In genomic region chr12:7045913-7046312, GRCh38 we compare ENCODE assay signal across 19 cellular contexts. TPM values are rescaled to one million over a fixed set of nuclear protein-coding genes. Genes with fewer than 3 reads are reported as not detected.
DNase-seq lines count a peak whose midpoint lies in the region; ATAC-seq, FAIRE-seq and TF ChIP-seq lines count a peak whose summit lies in the region.
"Had no signal": no experiment of that assay in that cellular context is flagged by ENCODE, and none has a peak within 500 bp of the region (broad histone marks: within the 10 kb centered on the region; RNA-seq: fewer than 3 reads in every experiment).

No MANE protein-coding gene starts in this region.

- no peak for TF ChIP-seq POLR2A in HepG2 (IDR thresholded peaks at IDR 0.05; ENCODE audit: insufficient read depth in 1 of 2, low read depth in 2 of 2, low read length in 2 of 2)
- no peak for TF ChIP-seq POLR2A in right lobe of liver (IDR thresholded peaks at IDR 0.05)
- no peak for TF ChIP-seq POLR2A in GM12878 (IDR thresholded peaks at IDR 0.05; ENCODE audit: low read depth, low read length)

- ATAC-seq in HepG2, result peak; percentile 39
- no peak for ATAC-seq in right lobe of liver
- ATAC-seq in GM12878, result peak; percentile 36
- ATAC-seq in Right ventricle myocardium inferior, result no peak
- ATAC-seq: GM23338, HCT116 had no signal

- POLR2A ChIA-PET in HepG2 (lab: Yijun Ruan, JAX), result no interaction called here
- POLR2A ChIA-PET in GM12878 (lab: Charles Lee), result no interaction called here

- H3K9me3 ChIP-seq in HepG2 (ENCODE audit: low read length) (no peaks in the 10 kb centered on the region), right lobe of liver (no peaks in the 10 kb centered on the region), Karpas-422 (ENCODE audit: low read length) (no peaks in the 10 kb centered on the region), GM12878 (replicated peaks; ENCODE audit: control insufficient read depth, insufficient read depth, low read length) (no peaks in the 10 kb centered on the region)

- TF ChIP-seq EP300 in HepG2 (IDR thresholded peaks at IDR 0.05; ENCODE audit: low read depth in 2 of 2, low read length in 2 of 2) (no peak), HepG2 (CRISPR knock-in tag; IDR thresholded peaks at IDR 0.05; ENCODE audit: borderline replicate concordance) (no peak), GM12878 (IDR thresholded peaks at IDR 0.05; ENCODE audit: borderline replicate concordance in 1 of 2, control insufficient read depth in 1 of 2, low read depth in 2 of 2, low read length in 2 of 2) (no peak)

- no peaks in the 10 kb centered on the region for H3K9me2 ChIP-seq in Karpas-422 (replicated peaks; ENCODE audit: insufficient read depth, low read length)

- H3K36me3 ChIP-seq in HepG2 (replicated peaks in 1 of 2; ENCODE audit: control insufficient read depth in 1 of 2, insufficient read depth in 2 of 2, low read length in 2 of 2) (no peaks in the 10 kb centered on the region), right lobe of liver (no peaks in the 10 kb centered on the region), Karpas-422 (ENCODE audit: insufficient read depth, low read length) (no peaks in the 10 kb centered on the region), GM12878 (ENCODE audit: control insufficient read depth in 2 of 2, insufficient read depth in 2 of 2, low read length in 1 of 2) (no peaks in the 10 kb centered on the region)

- TF ChIP-seq CTCF in HepG2 (CRISPR knock-in tag; IDR thresholded peaks at IDR 0.05) (no peak), right lobe of liver (IDR thresholded peaks at IDR 0.05) (no peak), GM12878 (IDR thresholded peaks at IDR 0.05 in 2 of 3, conservative IDR thresholded peaks at IDR 0.05 in 1 of 3; ENCODE audit: control insufficient read depth in 2 of 3, extremely low read depth in 1 of 3, insufficient read depth in 1 of 3, low read depth in 3 of 3, low read length in 3 of 3) (no peak)

- H3K4me3 ChIP-seq in HepG2 (replicated peaks in 1 of 3; ENCODE audit: insufficient read depth in 1 of 3, low read depth in 2 of 3, low read length in 3 of 3) (no peak overlapping the region), right lobe of liver (no peak overlapping the region), Karpas-422 (ENCODE audit: low read length) (no peak overlapping the region), GM12878 (no peak overlapping the region)
- H3K4me3 ChIP-seq: GM23338 had no signal

- no peaks in the 10 kb centered on the region for H3K79me2 ChIP-seq in HepG2 (ENCODE audit: insufficient read depth, low read length)
- no peaks in the 10 kb centered on the region for H3K79me2 ChIP-seq in Karpas-422 (ENCODE audit: low read length)
- H3K79me2 ChIP-seq in GM12878 (ENCODE audit: control insufficient read depth, insufficient read depth, low read length), result no peaks in the 10 kb centered on the region

- intact Hi-C loops in HepG2 (cut with micrococcal nuclease; ENCODE audit: unreplicated experiment) (no loop called here), right lobe of liver (cut with DNase I) (no loop called here), GM12878 (cut with micrococcal nuclease; ENCODE audit: unreplicated experiment) (no loop called here), Right ventricle myocardium inferior (cut with DNase I) (no loop called here)

- RAD21 ChIA-PET in GM12878 (lab: Charles Lee; ENCODE audit: unreplicated experiment), result no interaction called here

- H3K4me2 ChIP-seq in HepG2 (ENCODE audit: low read depth, low read length), result peak overlapping the region; percentile 33
- H3K4me2 ChIP-seq in Karpas-422 (ENCODE audit: low read depth, low read length, poor library complexity, severe bottlenecking), result peak overlapping the region; percentile 13
- no peak overlapping the region for H3K4me2 ChIP-seq in GM12878 (ENCODE audit: control insufficient read depth, insufficient read depth)
- H3K4me2 ChIP-seq: GM23338 had no signal

- 15% methylated on average over 8 of the region's 9 CpGs for WGBS in HepG2 (ENCODE audit: low lambda C conversion rate)
- 87% methylated on average over 4 of the region's 9 CpGs for WGBS in right lobe of liver (ENCODE audit: insufficient coverage, low coverage, low lambda C conversion rate, missing lambda C conversion rate)
- WGBS in GM12878 (ENCODE audit: insufficient coverage, insufficient replicate concordance, low lambda C conversion rate, missing lambda C conversion rate), result 40% methylated on average over 9 of the region's 9 CpGs

- H2AFZ ChIP-seq in HepG2 (ENCODE audit: low read length) (no peak overlapping the region), Karpas-422 (ENCODE audit: low read length) (peak overlapping the region; percentile 78; the same call in 1 of the 2 replicates), GM12878 (ENCODE audit: control insufficient read depth, low read depth, low read length) (peak overlapping the region; percentile 33; the same call in 1 of the 2 replicates)
- H2AFZ ChIP-seq: GM23338 had no signal

- H3K27ac ChIP-seq in HepG2 (ENCODE audit: extremely low read length, insufficient read depth, low read length) (no peak overlapping the region), right lobe of liver (no peak overlapping the region), Karpas-422 (ENCODE audit: low read length) (no peak overlapping the region), GM12878 (ENCODE audit: control insufficient read depth, insufficient read depth) (no peak overlapping the region)
- H3K27ac ChIP-seq: 22Rv1 had no signal

- H4K20me1 ChIP-seq in HepG2 (ENCODE audit: insufficient read depth, low read length) (no peaks in the 10 kb centered on the region), Karpas-422 (ENCODE audit: insufficient read depth, low read depth, low read length) (no peaks in the 10 kb centered on the region), GM12878 (ENCODE audit: control insufficient read depth, insufficient read depth) (no peaks in the 10 kb centered on the region)

- DNase-seq in HepG2 (ENCODE audit: low spot score) (peak; percentile 19), right lobe of liver (no peak), Karpas-422 (peak; percentile 59), GM12878 (ENCODE audit: low read depth, low spot score) (no peak), globus pallidus (ENCODE audit: low spot score) (no peak), NCI-H82 treated with DMSO at 0.1 percent for 48 hours (lab: John Stamatoyannopoulos, UW; ENCODE audit: unreplicated experiment) (no peak), Right ventricle myocardium inferior (ENCODE audit: missing footprints) (no peak)
- DNase-seq: C1 segment of cervical spinal cord; Calu3; CD4-positive, alpha-beta memory T cell; COR-L47; DMS53; DMS79 treated with DMSO at 0.1 percent for 48 hours; GF-D8; H9 had no signal

- TF ChIP-seq RAD21 in HepG2 (CRISPR knock-in tag; IDR thresholded peaks at IDR 0.05) (no peak), GM12878 (IDR thresholded peaks at IDR 0.05; ENCODE audit: insufficient read depth, low read depth, low read length) (no peak)

- in situ Hi-C loops in HepG2 (cut with HindIII; ENCODE audit: extremely low pct_ligation_motif_present, low pct_unique_long_range_greater_than_20kb) (no loop called here), GM12878 (cut with MboI) (no loop called here)

- FAIRE-seq in HepG2 (lab: Jason Lieb, UNC), result no peak
- no peak for FAIRE-seq in GM12878 (lab: Jason Lieb, UNC)
- FAIRE-seq: A204.1 had no signal

- H3K9ac ChIP-seq in HepG2 (ENCODE audit: insufficient read depth, low read depth, low read length) (no peak overlapping the region), Karpas-422 (ENCODE audit: low read length) (no peak overlapping the region), GM12878 (ENCODE audit: control insufficient read depth, insufficient read depth, low read length) (no peak overlapping the region)

- H3K4me1 ChIP-seq in HepG2 (ENCODE audit: insufficient read depth, low read length) (peaks cover 41% of the 10 kb centered on the region), right lobe of liver (no peaks in the 10 kb centered on the region), Karpas-422 (ENCODE audit: low read length) (peaks cover 18% of the 10 kb centered on the region), GM12878 (ENCODE audit: control insufficient read depth, insufficient read depth, low read length) (no peaks in the 10 kb centered on the region; the same call in 1 of the 2 replicates)

- SMC1A ChIA-PET in GM12878 (lab: Charles Lee; ENCODE audit: uncharacterized antibody, unreplicated experiment), result no interaction called here

- CTCF ChIA-PET in HepG2 (lab: Yijun Ruan, JAX; ENCODE audit: low intra/inter-chr PET ratio, low total read pairs) (no interaction called here), GM12878 (lab: Yijun Ruan, JAX) (no interaction called here)

- BruUV-seq in HepG2 (replicated peaks; lab: Mats Ljungman, UMichigan) (no TSS peak), GM12878 (replicated peaks; lab: Mats Ljungman, UMichigan) (no TSS peak)

- H3K27me3 ChIP-seq in HepG2 (ENCODE audit: control insufficient read depth in 1 of 2, insufficient read depth in 2 of 2, low read length in 2 of 2), result no peaks in the 10 kb centered on the region
- no peaks in the 10 kb centered on the region for H3K27me3 ChIP-seq in right lobe of liver
- H3K27me3 ChIP-seq in Karpas-422 (ENCODE audit: low read length), result no peaks in the 10 kb centered on the region
- no peaks in the 10 kb centered on the region for H3K27me3 ChIP-seq in GM12878 (replicated peaks in 1 of 2; ENCODE audit: control insufficient read depth in 2 of 2, insufficient read depth in 2 of 2, low read length in 1 of 2)

RNA-seq across cellular contexts. Expression of gene C1S, which starts 14.6 kb away (rescaled TPM):
- 8.2 and 18.2 TPM in 2 replicates for total RNA-seq in HepG2 (2016; rRNA removed; fragmentation: Illumina TruSeq; extraction: Trizol)
- total RNA-seq in HepG2 (2016; cell fraction: cytosol; rRNA removed; fragmentation: Illumina TruSeq; extraction: Trizol; ENCODE audit: low read depth), result 2.7 and 2.8 TPM in 2 replicates
- total RNA-seq in HepG2 (2016; cell fraction: insoluble cytoplasmic fraction; rRNA removed; fragmentation: Illumina TruSeq; extraction: Trizol), result 8.4 and 18.7 TPM in 2 replicates
- 3.2 and 3.7 TPM in 2 replicates for total RNA-seq in HepG2 (2016; cell fraction: membrane; rRNA removed; fragmentation: Illumina TruSeq; extraction: Trizol)
- 17.9 and 19.4 TPM in 2 replicates for total RNA-seq in HepG2 (2016; cell fraction: nucleus; rRNA removed; fragmentation: Illumina TruSeq; extraction: Trizol)
- polyA plus RNA-seq in HepG2 (2011; rRNA removed), result 14.5 and 23.3 TPM in 2 replicates
- polyA plus RNA-seq in HepG2 (2011; cell fraction: cytosol; rRNA removed), result 9.6 and 18.5 TPM in 2 replicates
- 14.4 and 22.0 TPM in 2 replicates for polyA plus RNA-seq in HepG2 (2011; cell fraction: nucleus; rRNA removed)
- 9.8 and 10.0 TPM in 2 replicates for polyA plus RNA-seq in HepG2 (2012)
- polyA plus RNA-seq in HepG2 (2016; cell fraction: cytosol; fragmentation: Illumina TruSeq; extraction: Trizol; ENCODE audit: low read depth), result 0.91 and 1.0 TPM in 2 replicates
- polyA plus RNA-seq in HepG2 (2016; cell fraction: insoluble cytoplasmic fraction; fragmentation: Illumina TruSeq; extraction: Trizol; ENCODE audit: low read depth), result 6.4 and 6.7 TPM in 2 replicates
- 1.8 and 2.2 TPM in 2 replicates for polyA plus RNA-seq in HepG2 (2016; cell fraction: membrane; fragmentation: Illumina TruSeq; extraction: Trizol; ENCODE audit: low read depth)
- polyA plus RNA-seq in HepG2 (2016; cell fraction: nucleus; fragmentation: Illumina TruSeq; extraction: Trizol; ENCODE audit: insufficient read depth, low read depth), result 26.0 and 30.9 TPM in 2 replicates
- polyA minus RNA-seq in HepG2 (2011; rRNA and poly(A)+ RNA removed; ENCODE audit: low replicate concordance), result 3.8 and 12.0 TPM in 2 replicates
- 7.0 and 14.3 TPM in 2 replicates for polyA minus RNA-seq in HepG2 (2011; cell fraction: cytosol; rRNA and poly(A)+ RNA removed)
- polyA minus RNA-seq in HepG2 (2011; cell fraction: nucleus; rRNA and poly(A)+ RNA removed), result 14.0 and 26.4 TPM in 2 replicates
- 1,000 to 10,000 TPM in 5 of 6 experiments, 100 to 1,000 TPM in 1; 993 to 2,993 (median 1,796) TPM for total RNA-seq in right lobe of liver
- 4.7 TPM in 1 of 2 replicates, not detected in the other for total RNA-seq in Karpas-422 (2014; rRNA removed; shearing (Covaris generic); ENCODE audit: low replicate concordance)
- total RNA-seq in GM12878 (2013; cell fraction: nucleolus; rRNA removed), result 7.5 and 10.3 TPM in 2 replicates
- 0.73 and 1.1 TPM in 2 replicates for total RNA-seq in GM12878 (2014; rRNA removed)
- total RNA-seq in GM12878 (2014; rRNA removed; fragmentation: Illumina TruSeq; extraction: Trizol), result 0.09 and 0.27 TPM in 2 replicates
- 1.2 and 1.3 TPM in 2 replicates for total RNA-seq in GM12878 (2021)
- polyA plus RNA-seq in GM12878 (2011; ENCODE audit: low read depth), result 0.91 TPM
- 0.96 and 1.1 TPM in 2 replicates for polyA plus RNA-seq in GM12878 (2011; rRNA removed)
- 0.18 and 0.25 TPM in 2 replicates for polyA plus RNA-seq in GM12878 (2011; cell fraction: cytosol; rRNA removed)
- 2.9 and 3.4 TPM in 2 replicates for polyA plus RNA-seq in GM12878 (2011; cell fraction: nucleus; rRNA removed)
- polyA plus RNA-seq in GM12878 (2012), result 0.73 and 0.81 TPM in 2 replicates
- 0.38 and 0.51 TPM in 2 replicates for polyA plus RNA-seq in GM12878 (2014; fragmentation: Illumina TruSeq; extraction: Trizol)
- polyA plus RNA-seq in GM12878 (2014; fragmentation: Nextera tagmentation; extraction: Ambion mirVana), result under 1 TPM; 0.10 to 0.16 TPM
- 0.34 and 1.4 TPM in 2 replicates for polyA plus RNA-seq in GM12878 (2014; rRNA removed)
- under 1 TPM; 0.20 to 0.32 TPM for polyA plus RNA-seq in GM12878 (2016; fragmentation: Nextera tagmentation; extraction: Ambion mirVana)
- polyA minus RNA-seq in GM12878 (2011; rRNA and poly(A)+ RNA removed), result 0.98 TPM in 1 of 2 replicates, not detected in the other
- not detected in 2 replicates for polyA minus RNA-seq in GM12878 (2011; cell fraction: cytosol; rRNA and poly(A)+ RNA removed)
- polyA minus RNA-seq in GM12878 (2011; cell fraction: nucleus; rRNA and poly(A)+ RNA removed), result 0.48 and 0.97 TPM in 2 replicates
- 153 TPM for total RNA-seq in Right ventricle myocardium inferior
- polyA plus RNA-seq: CD4-positive, alpha-beta memory T cell had no signal

RNA-seq across cellular contexts. Expression of gene LPCAT3, which starts 27.6 kb away (rescaled TPM):
- total RNA-seq in HepG2 (2016; rRNA removed; fragmentation: Illumina TruSeq; extraction: Trizol), result 22.1 and 44.5 TPM in 2 replicates
- total RNA-seq in HepG2 (2016; cell fraction: cytosol; rRNA removed; fragmentation: Illumina TruSeq; extraction: Trizol; ENCODE audit: low read depth), result 15.6 and 16.1 TPM in 2 replicates
- total RNA-seq in HepG2 (2016; cell fraction: insoluble cytoplasmic fraction; rRNA removed; fragmentation: Illumina TruSeq; extraction: Trizol), result 19.8 and 46.9 TPM in 2 replicates
- total RNA-seq in HepG2 (2016; cell fraction: membrane; rRNA removed; fragmentation: Illumina TruSeq; extraction: Trizol), result 25.0 and 25.2 TPM in 2 replicates
- 47.0 and 56.7 TPM in 2 replicates for total RNA-seq in HepG2 (2016; cell fraction: nucleus; rRNA removed; fragmentation: Illumina TruSeq; extraction: Trizol)
- polyA plus RNA-seq in HepG2 (2011; rRNA removed), result 62.7 and 64.3 TPM in 2 replicates
- polyA plus RNA-seq in HepG2 (2011; cell fraction: cytosol; rRNA removed), result 50.0 and 61.5 TPM in 2 replicates
- polyA plus RNA-seq in HepG2 (2011; cell fraction: nucleus; rRNA removed), result 28.8 and 35.4 TPM in 2 replicates
- polyA plus RNA-seq in HepG2 (2012), result 34.6 and 45.3 TPM in 2 replicates
- 12.9 and 13.6 TPM in 2 replicates for polyA plus RNA-seq in HepG2 (2016; cell fraction: cytosol; fragmentation: Illumina TruSeq; extraction: Trizol; ENCODE audit: low read depth)
- 25.6 and 31.4 TPM in 2 replicates for polyA plus RNA-seq in HepG2 (2016; cell fraction: insoluble cytoplasmic fraction; fragmentation: Illumina TruSeq; extraction: Trizol; ENCODE audit: low read depth)
- polyA plus RNA-seq in HepG2 (2016; cell fraction: membrane; fragmentation: Illumina TruSeq; extraction: Trizol; ENCODE audit: low read depth), result 26.7 TPM in 2 replicates
- polyA plus RNA-seq in HepG2 (2016; cell fraction: nucleus; fragmentation: Illumina TruSeq; extraction: Trizol; ENCODE audit: insufficient read depth, low read depth), result 89.0 and 95.4 TPM in 2 replicates
- polyA minus RNA-seq in HepG2 (2011; rRNA and poly(A)+ RNA removed; ENCODE audit: low replicate concordance), result 92.1 and 114 TPM in 2 replicates
- polyA minus RNA-seq in HepG2 (2011; cell fraction: cytosol; rRNA and poly(A)+ RNA removed), result 27.7 TPM in 2 replicates
- polyA minus RNA-seq in HepG2 (2011; cell fraction: nucleus; rRNA and poly(A)+ RNA removed), result 34.9 and 49.9 TPM in 2 replicates
- 100 to 1,000 TPM in 1 of 6 experiments, 10 to 100 TPM in 5; 50.6 to 115 (median 77.5) TPM for total RNA-seq in right lobe of liver
- 21.6 and 42.7 TPM in 2 replicates for total RNA-seq in Karpas-422 (2014; rRNA removed; shearing (Covaris generic); ENCODE audit: low replicate concordance)
- 21.1 and 26.2 TPM in 2 replicates for total RNA-seq in GM12878 (2013; cell fraction: nucleolus; rRNA removed)
- 19.1 and 21.6 TPM in 2 replicates for total RNA-seq in GM12878 (2014; rRNA removed)
- total RNA-seq in GM12878 (2014; rRNA removed; fragmentation: Illumina TruSeq; extraction: Trizol), result 16.4 and 16.9 TPM in 2 replicates
- total RNA-seq in GM12878 (2021), result 23.1 and 23.3 TPM in 2 replicates
- 8.8 TPM for polyA plus RNA-seq in GM12878 (2011; ENCODE audit: low read depth)
- 39.1 and 48.3 TPM in 2 replicates for polyA plus RNA-seq in GM12878 (2011; rRNA removed)
- 39.1 and 48.0 TPM in 2 replicates for polyA plus RNA-seq in GM12878 (2011; cell fraction: cytosol; rRNA removed)
- polyA plus RNA-seq in GM12878 (2011; cell fraction: nucleus; rRNA removed), result 32.9 and 37.5 TPM in 2 replicates
- polyA plus RNA-seq in GM12878 (2012), result 14.1 and 15.2 TPM in 2 replicates
- 28.3 and 29.5 TPM in 2 replicates for polyA plus RNA-seq in GM12878 (2014; fragmentation: Illumina TruSeq; extraction: Trizol)
- polyA plus RNA-seq in GM12878 (2014; fragmentation: Nextera tagmentation; extraction: Ambion mirVana), result 1 to 10 TPM; 2.6 to 3.7 TPM
- polyA plus RNA-seq in GM12878 (2014; rRNA removed), result 28.3 and 31.1 TPM in 2 replicates
- polyA plus RNA-seq in GM12878 (2016; fragmentation: Nextera tagmentation; extraction: Ambion mirVana), result 10 to 100 TPM; 22.8 to 24.4 TPM
- 33.4 and 40.0 TPM in 2 replicates for polyA minus RNA-seq in GM12878 (2011; rRNA and poly(A)+ RNA removed)
- polyA minus RNA-seq in GM12878 (2011; cell fraction: cytosol; rRNA and poly(A)+ RNA removed), result 11.0 and 11.6 TPM in 2 replicates
- polyA minus RNA-seq in GM12878 (2011; cell fraction: nucleus; rRNA and poly(A)+ RNA removed), result 12.2 and 20.4 TPM in 2 replicates
- total RNA-seq in Right ventricle myocardium inferior, result 54.7 TPM

RNA-seq across cellular contexts. Expression of gene C1R, which starts 46.3 kb away (rescaled TPM):
- total RNA-seq in HepG2 (2016; rRNA removed; fragmentation: Illumina TruSeq; extraction: Trizol) (1.7 and 3.5 TPM in 2 replicates), right lobe of liver (1,000 to 10,000 TPM; 1,157 to 2,557 (median 1,950) TPM), GM12878 (2014; rRNA removed) (0.87 and 0.96 TPM in 2 replicates), GM12878 (2014; rRNA removed; fragmentation: Illumina TruSeq; extraction: Trizol) (0.76 and 0.88 TPM in 2 replicates), GM12878 (2021) (1.7 and 1.8 TPM in 2 replicates), Right ventricle myocardium inferior (227 TPM)
- total RNA-seq in HepG2 (2016; cell fraction: cytosol; rRNA removed; fragmentation: Illumina TruSeq; extraction: Trizol; ENCODE audit: low read depth), result 0.44 and 0.61 TPM in 2 replicates
- total RNA-seq in HepG2 (2016; cell fraction: insoluble cytoplasmic fraction; rRNA removed; fragmentation: Illumina TruSeq; extraction: Trizol), result 2.6 and 4.1 TPM in 2 replicates
- total RNA-seq in HepG2 (2016; cell fraction: membrane; rRNA removed; fragmentation: Illumina TruSeq; extraction: Trizol), result 0.93 and 1.4 TPM in 2 replicates
- 3.8 and 4.3 TPM in 2 replicates for total RNA-seq in HepG2 (2016; cell fraction: nucleus; rRNA removed; fragmentation: Illumina TruSeq; extraction: Trizol)
- polyA plus RNA-seq in HepG2 (2011; rRNA removed) (6.5 and 11.2 TPM in 2 replicates), GM12878 (2011; rRNA removed) (0.82 and 1.3 TPM in 2 replicates), GM12878 (2014; fragmentation: Illumina TruSeq; extraction: Trizol) (1.4 and 1.5 TPM in 2 replicates), GM12878 (2014; fragmentation: Nextera tagmentation; extraction: Ambion mirVana) (under 1 TPM in 1 of 2 experiments, not detected in 1; 0.31 TPM), GM12878 (2014; rRNA removed) (1.9 and 2.8 TPM in 2 replicates), GM12878 (2016; fragmentation: Nextera tagmentation; extraction: Ambion mirVana) (under 1 TPM; 0.73 to 0.86 TPM)
- polyA plus RNA-seq in HepG2 (2011; cell fraction: cytosol; rRNA removed), result 6.2 and 6.5 TPM in 2 replicates
- 6.1 and 8.4 TPM in 2 replicates for polyA plus RNA-seq in HepG2 (2011; cell fraction: nucleus; rRNA removed)
- polyA plus RNA-seq in HepG2 (2012), result 1.2 and 1.9 TPM in 2 replicates
- polyA plus RNA-seq in HepG2 (2016; cell fraction: cytosol; fragmentation: Illumina TruSeq; extraction: Trizol; ENCODE audit: low read depth), result 0.42 and 0.57 TPM in 2 replicates
- 1.6 and 2.2 TPM in 2 replicates for polyA plus RNA-seq in HepG2 (2016; cell fraction: insoluble cytoplasmic fraction; fragmentation: Illumina TruSeq; extraction: Trizol; ENCODE audit: low read depth)
- polyA plus RNA-seq in HepG2 (2016; cell fraction: membrane; fragmentation: Illumina TruSeq; extraction: Trizol; ENCODE audit: low read depth), result 1.2 and 1.3 TPM in 2 replicates
- 6.5 and 7.1 TPM in 2 replicates for polyA plus RNA-seq in HepG2 (2016; cell fraction: nucleus; fragmentation: Illumina TruSeq; extraction: Trizol; ENCODE audit: insufficient read depth, low read depth)
- polyA minus RNA-seq in HepG2 (2011; rRNA and poly(A)+ RNA removed; ENCODE audit: low replicate concordance), result 3.3 and 5.9 TPM in 2 replicates
- polyA minus RNA-seq in HepG2 (2011; cell fraction: cytosol; rRNA and poly(A)+ RNA removed), result 0.70 and 1.3 TPM in 2 replicates
- polyA minus RNA-seq in HepG2 (2011; cell fraction: nucleus; rRNA and poly(A)+ RNA removed), result 1.7 and 2.7 TPM in 2 replicates
- 1.5 and 2.8 TPM in 2 replicates for total RNA-seq in Karpas-422 (2014; rRNA removed; shearing (Covaris generic); ENCODE audit: low replicate concordance)
- total RNA-seq in GM12878 (2013; cell fraction: nucleolus; rRNA removed), result 1.6 and 2.1 TPM in 2 replicates
- polyA plus RNA-seq in GM12878 (2011; ENCODE audit: low read depth), result 2.0 TPM
- polyA plus RNA-seq in GM12878 (2011; cell fraction: cytosol; rRNA removed), result 1.5 and 1.7 TPM in 2 replicates
- polyA plus RNA-seq in GM12878 (2011; cell fraction: nucleus; rRNA removed), result 1.6 and 2.1 TPM in 2 replicates
- 2.0 and 2.1 TPM in 2 replicates for polyA plus RNA-seq in GM12878 (2012)
- polyA minus RNA-seq in GM12878 (2011; rRNA and poly(A)+ RNA removed), result 1.9 and 2.3 TPM in 2 replicates
- 0.83 and 2.0 TPM in 2 replicates for polyA minus RNA-seq in GM12878 (2011; cell fraction: cytosol; rRNA and poly(A)+ RNA removed)
- 0.77 and 1.1 TPM in 2 replicates for polyA minus RNA-seq in GM12878 (2011; cell fraction: nucleus; rRNA and poly(A)+ RNA removed)

Comparison
In these comparisons a context has a peak if more than half of its experiments do, and no peak if none do; other contexts are left out.
1. ATAC-seq: peak in HepG2 (single experiment) and GM12878 (single experiment); none in right lobe of liver (0 of 4) and Right ventricle myocardium inferior (single experiment).
2. DNase-seq: peak in HepG2 (single experiment) and Karpas-422 (single experiment); none in right lobe of liver (0 of 3), GM12878 (single experiment), globus pallidus (single experiment), NCI-H82 treated with DMSO at 0.1 percent for 48 hours (single experiment) and Right ventricle myocardium inferior (single experiment).
3. RNA of gene C1R, which starts 46.3 kb away (total RNA-seq): 1,157 to 2,557 TPM in right lobe of liver and 227 TPM in Right ventricle myocardium inferior (single experiment); 0.44 to 4.3 TPM in HepG2, 1.5 to 2.8 TPM in Karpas-422 and 0.76 to 2.1 TPM in GM12878; every median in the first group is over 10 times any median in the second.